Comparison of ENCODE assay signal across 28 cellular contexts in the genomic region with DNA sequence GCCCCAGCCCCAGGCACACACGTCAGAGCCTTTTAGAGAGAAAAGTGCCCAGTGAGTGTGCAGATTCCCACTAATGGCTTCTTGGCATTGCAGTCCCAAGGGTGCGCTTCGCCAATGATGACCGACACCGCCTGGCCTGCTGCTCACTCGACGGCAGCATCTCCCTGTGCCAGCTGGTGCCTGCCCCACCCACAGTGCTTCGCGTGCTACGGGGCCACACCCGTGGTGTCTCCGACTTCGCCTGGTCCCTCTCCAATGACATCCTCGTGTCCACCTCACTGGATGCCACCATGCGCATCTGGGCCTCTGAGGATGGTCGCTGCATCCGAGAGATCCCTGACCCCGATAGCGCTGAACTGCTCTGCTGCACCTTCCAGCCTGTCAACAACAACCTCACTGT.
"Had no signal": no experiment of that assay in that cellular context is flagged by ENCODE, and none has a peak within 500 bp of the region (broad histone marks: within the 10 kb centered on the region; RNA-seq: fewer than 3 reads in every experiment).

No MANE protein-coding gene starts in this region.

- H3K36me3 ChIP-seq: uterus had no signal

- H3K4me3 ChIP-seq: stomach, suprapubic skin, testis, thoracic aorta, thyroid gland, tibial artery, tibial nerve, transverse colon, upper lobe of left lung, upper lobe of right lung, uterus, vagina had no signal

- H3K9me3 ChIP-seq: stomach, suprapubic skin, testis, thoracic aorta, thyroid gland, tibial artery, tibial nerve, transverse colon, upper lobe of right lung, uterus, vagina had no signal

- H3K9me3 Mint-ChIP-seq: stimulated activated effector memory CD8-positive, alpha-beta T cell treated with anti-CD3 and anti-CD28 coated beads, Interleukin-12 subunit alpha, Interleukin-12 subunit beta, amount 100 ng/mL, for 72 hours; stimulated activated memory B cell treated with anti-CD40 and anti-IgM and Interleukin-4, amounts not matched to agents 10 μg/mL and 1 μg/mL and 100 μg/mL, for 72 hours; stimulated activated naive CD8-positive, alpha-beta T cell treated with anti-CD3 and anti-CD28 coated beads, Interleukin-15, amount 100 ng/mL, for 72 hours; stimulated activated naive CD8-positive, alpha-beta T cell treated with anti-CD3 and anti-CD28 coated beads, Interleukin-15, Interleukin-2, amounts not matched to agents 100 ng/mL and 50 ng/mL, for 24 hours had no signal

- H3K4me3 Mint-ChIP-seq: stimulated activated effector memory CD8-positive, alpha-beta T cell treated with anti-CD3 and anti-CD28 coated beads, Interleukin-12 subunit alpha, Interleukin-12 subunit beta, amount 100 ng/mL, for 72 hours; stimulated activated memory B cell treated with anti-CD40 and anti-IgM and Interleukin-4, amounts not matched to agents 10 μg/mL and 1 μg/mL and 100 μg/mL, for 72 hours; stimulated activated naive B cell treated with anti-CD40 and anti-IgM and Interleukin-4, amounts not matched to agents 10 μg/mL and 1 μg/mL and 100 μg/mL, for 72 hours; stimulated activated naive CD8-positive, alpha-beta T cell treated with anti-CD3 and anti-CD28 coated beads, Interleukin-15, amount 100 ng/mL, for 72 hours; stimulated activated naive CD8-positive, alpha-beta T cell treated with anti-CD3 and anti-CD28 coated beads, Interleukin-15, Interleukin-2, amounts not matched to agents 100 ng/mL and 50 ng/mL, for 24 hours; type B pancreatic cell had no signal

- H3K4me1 ChIP-seq: upper lobe of right lung, uterus had no signal

- H3K27me3 Mint-ChIP-seq: stimulated activated memory B cell treated with anti-CD40 and anti-IgM and Interleukin-4, amounts not matched to agents 10 μg/mL and 1 μg/mL and 100 μg/mL, for 72 hours; stimulated activated naive B cell treated with anti-CD40 and anti-IgM and Interleukin-4, amounts not matched to agents 10 μg/mL and 1 μg/mL and 100 μg/mL, for 72 hours; stimulated activated naive CD8-positive, alpha-beta T cell treated with anti-CD3 and anti-CD28 coated beads, Interleukin-15, amount 100 ng/mL, for 72 hours; stimulated activated naive CD8-positive, alpha-beta T cell treated with anti-CD3 and anti-CD28 coated beads, Interleukin-15, Interleukin-2, amounts not matched to agents 100 ng/mL and 50 ng/mL, for 24 hours; type B pancreatic cell had no signal

- H3K27me3 ChIP-seq: stomach, suprapubic skin, testis, thyroid gland, tibial artery, tibial nerve, transverse colon, upper lobe of left lung, upper lobe of right lung, uterus, vagina had no signal

- ATAC-seq: stimulated activated effector memory CD8-positive, alpha-beta T cell treated with anti-CD3 and anti-CD28 coated beads, Interleukin-12 subunit alpha, Interleukin-12 subunit beta, amount 100 ng/mL, for 72 hours; stimulated activated memory B cell treated with anti-CD40 and anti-IgM and Interleukin-4, amounts not matched to agents 10 μg/mL and 1 μg/mL and 100 μg/mL, for 72 hours; stimulated activated naive B cell treated with anti-CD40 and anti-IgM and Interleukin-4, amounts not matched to agents 10 μg/mL and 1 μg/mL and 100 μg/mL, for 72 hours; stimulated activated naive CD8-positive, alpha-beta T cell treated with anti-CD3 and anti-CD28 coated beads, Interleukin-15, amount 100 ng/mL, for 72 hours; stimulated activated naive CD8-positive, alpha-beta T cell treated with anti-CD3 and anti-CD28 coated beads, Interleukin-15, Interleukin-2, amounts not matched to agents 100 U/mL and 50 U/mL, for 24 hours; upper lobe of right lung had no signal

- DNase-seq: stimulated activated CD4-positive, alpha-beta T cell treated with anti-CD3 and anti-CD28 coated beads, Interleukin-2, amount 100 ng/mL, for 48 hours; stimulated activated CD4-positive, alpha-beta T cell treated with anti-CD3 and anti-CD28 coated beads, Interleukin-4, amount 100 ng/mL, for 1 hour; stimulated activated CD4-positive, alpha-beta T cell treated with anti-CD3 and anti-CD28 coated beads, Interleukin-4, amount 100 ng/mL, for 24 hours; stimulated activated CD4-positive, alpha-beta T cell treated with anti-CD3 and anti-CD28 coated beads, Interleukin-4, amount 100 ng/mL, for 4 hours; stimulated activated CD8-positive, alpha-beta memory T cell treated with anti-CD3 and anti-CD28 coated beads, Interleukin-4, amount 100 ng/mL, for 48 hours; stimulated activated naive B cell treated with anti-CD40 and anti-IgM and Interleukin-4, amounts not matched to agents 10 μg/mL and 1 μg/mL and 100 μg/mL, for 72 hours; stimulated activated naive CD4-positive, alpha-beta T cell; stimulated activated naive CD4-positive, alpha-beta T cell treated with Interleukin-2 at 50 U/mL for 16 hours; stimulated activated naive CD8-positive, alpha-beta T cell treated with anti-CD3 and anti-CD28 coated beads, Interleukin-15, amount 100 ng/mL, for 72 hours; stimulated activated naive CD8-positive, alpha-beta T cell treated with anti-CD3 and anti-CD28 coated beads, Interleukin-15, Interleukin-2, amounts not matched to agents 100 U/mL and 50 U/mL, for 24 hours; stomach; substantia nigra; testis; thyroid gland; tibial artery; transverse colon; trophoblast cell; upper lobe of right lung; uterus had no signal

- H3K27ac Mint-ChIP-seq: stimulated activated effector memory CD8-positive, alpha-beta T cell treated with anti-CD3 and anti-CD28 coated beads, Interleukin-12 subunit alpha, Interleukin-12 subunit beta, amount 100 ng/mL, for 72 hours; stimulated activated memory B cell treated with anti-CD40 and anti-IgM and Interleukin-4, amounts not matched to agents 10 μg/mL and 1 μg/mL and 100 μg/mL, for 72 hours; stimulated activated naive CD8-positive, alpha-beta T cell treated with anti-CD3 and anti-CD28 coated beads, Interleukin-15, amount 100 ng/mL, for 72 hours; stimulated activated naive CD8-positive, alpha-beta T cell treated with anti-CD3 and anti-CD28 coated beads, Interleukin-15, Interleukin-2, amounts not matched to agents 100 ng/mL and 50 ng/mL, for 24 hours; type B pancreatic cell had no signal

- H3K27ac ChIP-seq: stomach, suprapubic skin, testis, thoracic aorta, thyroid gland, tibial artery, tibial nerve, transverse colon, upper lobe of left lung, upper lobe of right lung, uterus, vagina had no signal
